Comparison of ENCODE assay signal across 23 cellular contexts in genomic region chr7:33673029-33673700, GRCh38.
DNase-seq lines count a peak whose midpoint lies in the region; ATAC-seq and TF ChIP-seq lines count a peak whose summit lies in the region.
"Had no signal": no experiment of that assay in that cellular context is flagged by ENCODE, and none has a peak within 500 bp of the region (broad histone marks: within the 10 kb centered on the region; RNA-seq: fewer than 3 reads in every experiment).

No MANE protein-coding gene starts in this region.

- H3K4me3 ChIP-seq in Loucy (ENCODE audit: low read length, poor library complexity, severe bottlenecking) (no peak overlapping the region), osteoblast (ENCODE audit: insufficient read depth, low read length) (no peak overlapping the region), gastrocnemius medialis (no peak overlapping the region)
- H3K4me3 ChIP-seq: breast epithelium, SJCRH30, testis had no signal

- H3K27me3 ChIP-seq in Loucy (ENCODE audit: insufficient read depth, low read length, poor library complexity, severe bottlenecking): no peaks in the 10 kb centered on the region
- no peaks in the 10 kb centered on the region for H3K27me3 ChIP-seq in osteoblast (ENCODE audit: insufficient read depth, low read length)
- no peaks in the 10 kb centered on the region for H3K27me3 ChIP-seq in gastrocnemius medialis
- H3K27me3 ChIP-seq: breast epithelium, SJCRH30, testis had no signal

- H3K9me3 ChIP-seq in Loucy (ENCODE audit: insufficient read depth, low read depth, low read length): no peaks in the 10 kb centered on the region
- H3K9me3 ChIP-seq in osteoblast (ENCODE audit: low read depth, low read length): no peaks in the 10 kb centered on the region
- no peaks in the 10 kb centered on the region for H3K9me3 ChIP-seq in gastrocnemius medialis
- H3K9me3 ChIP-seq: breast epithelium, SJCRH30, testis had no signal

- H3K27ac ChIP-seq in C4-2B (no peak overlapping the region), osteoblast (ENCODE audit: low read depth, low read length) (no peak overlapping the region), gastrocnemius medialis (no peak overlapping the region)
- H3K27ac ChIP-seq: breast epithelium, epithelial cell of prostate, parathyroid adenoma, SJCRH30, testis, WERI-Rb-1 had no signal

- TF ChIP-seq CTCF in C4-2B (conservative IDR thresholded peaks at IDR 0.05): peak; percentile 38
- peak; percentile 49 for TF ChIP-seq CTCF in Loucy (conservative IDR thresholded peaks at IDR 0.05; ENCODE audit: low read length)
- peak; percentile 25 for TF ChIP-seq CTCF in endothelial cell (IDR thresholded peaks at IDR 0.05; ENCODE audit: unreplicated experiment)
- peak; percentile 12 for TF ChIP-seq CTCF in osteoblast (IDR thresholded peaks at IDR 0.05; ENCODE audit: extremely low read depth, low read depth, low read length)
- no peak for TF ChIP-seq CTCF in gastrocnemius medialis (IDR thresholded peaks at IDR 0.05 in 4 of 5, conservative IDR thresholded peaks at IDR 0.05 in 1 of 5)

- no peaks in the 10 kb centered on the region for H3K9me2 ChIP-seq in Loucy (replicated peaks; ENCODE audit: low read depth, low read length)

- peaks cover 4% of the 10 kb centered on the region for H3K36me3 Mint-ChIP-seq in endothelial cell (ENCODE audit: low read depth, unreplicated experiment)
- H3K36me3 Mint-ChIP-seq: natural killer cell had no signal

- H3K27ac Mint-ChIP-seq in endothelial cell (ENCODE audit: unreplicated experiment): no peak overlapping the region
- H3K27ac Mint-ChIP-seq: natural killer cell had no signal

- intact Hi-C loops in gastrocnemius medialis (cut with DNase I; ENCODE audit: low total_unique reads): no loop called here
- intact Hi-C loops in posterior cingulate gyrus (cut with DNase I): no loop called here

- H3K27me3 Mint-ChIP-seq in endothelial cell (ENCODE audit: unreplicated experiment): peaks cover 3% of the 10 kb centered on the region
- H3K27me3 Mint-ChIP-seq: stimulated activated naive B cell treated with anti-CD40 and anti-IgM and Interleukin-4, amounts not matched to agents 10 μg/mL and 1 μg/mL and 100 μg/mL, for 72 hours had no signal

- no peaks in the 10 kb centered on the region for H3K9me3 Mint-ChIP-seq in endothelial cell (ENCODE audit: unreplicated experiment)
- H3K9me3 Mint-ChIP-seq: natural killer cell; stimulated activated naive B cell treated with anti-CD40 and anti-IgM and Interleukin-4, amounts not matched to agents 10 μg/mL and 1 μg/mL and 100 μg/mL, for 72 hours had no signal

- no peak for ATAC-seq in gastrocnemius medialis
- ATAC-seq: left colon; natural killer cell; stimulated activated naive B cell treated with anti-CD40 and anti-IgM and Interleukin-4, amounts not matched to agents 10 μg/mL and 1 μg/mL and 100 μg/mL, for 72 hours had no signal

- H4K20me1 ChIP-seq in Loucy (ENCODE audit: insufficient read depth, low read length, poor library complexity, severe bottlenecking) (no peaks in the 10 kb centered on the region), osteoblast (ENCODE audit: insufficient read depth, low read length) (no peaks in the 10 kb centered on the region)

- H2AFZ ChIP-seq in Loucy (ENCODE audit: low read length) (no peak overlapping the region), osteoblast (ENCODE audit: low read length) (no peak overlapping the region)
- H2AFZ ChIP-seq: parathyroid adenoma had no signal

- H3K4me1 ChIP-seq in Loucy (ENCODE audit: insufficient read depth, low read length, poor library complexity, severe bottlenecking): peaks cover 30% of the 10 kb centered on the region
- peaks cover 16% of the 10 kb centered on the region for H3K4me1 ChIP-seq in osteoblast (ENCODE audit: insufficient read depth, low read length)
- H3K4me1 ChIP-seq in gastrocnemius medialis: no peaks in the 10 kb centered on the region
- H3K4me1 ChIP-seq: breast epithelium, parathyroid adenoma, testis had no signal

- no peaks in the 10 kb centered on the region for H3K79me2 ChIP-seq in Loucy (ENCODE audit: insufficient read depth, low read length)
- H3K79me2 ChIP-seq in osteoblast (ENCODE audit: insufficient read depth, low read length): no peaks in the 10 kb centered on the region
- H3K79me2 ChIP-seq: parathyroid adenoma had no signal

- H3K36me3 ChIP-seq in Loucy (ENCODE audit: insufficient read depth, low read length): no peaks in the 10 kb centered on the region
- H3K36me3 ChIP-seq in osteoblast (ENCODE audit: insufficient read depth, low read length): no peaks in the 10 kb centered on the region
- H3K36me3 ChIP-seq in gastrocnemius medialis: no peaks in the 10 kb centered on the region
- H3K36me3 ChIP-seq: breast epithelium, SJCRH30, WERI-Rb-1 had no signal

- H3K4me2 ChIP-seq in Loucy (ENCODE audit: low read depth, low read length, poor library complexity, severe bottlenecking): no peak overlapping the region
- H3K4me2 ChIP-seq in osteoblast (ENCODE audit: insufficient read depth, low read length): no peak overlapping the region

- TF ChIP-seq POLR2A in gastrocnemius medialis (IDR thresholded peaks at IDR 0.05): no peak

- no peak for DNase-seq in endothelial cell (ENCODE audit: low spot score)
- no peak for DNase-seq in osteoblast (ENCODE audit: insufficient read length, low spot score, missing footprints)
- no peak for DNase-seq in gastrocnemius medialis
- no peak for DNase-seq in posterior cingulate gyrus
- no peak for DNase-seq in COLO668 (lab: John Stamatoyannopoulos, UW; ENCODE audit: unreplicated experiment)
- DNase-seq: activated CD4-positive, alpha-beta T cell treated with anti-CD3 and anti-CD28 coated beads, Interleukin-2, amount 50 U/mL, for 48 hours; activated effector memory CD4-positive, alpha-beta T cell treated with anti-CD3 and anti-CD28 coated beads, Interleukin-2, amount 50 U/mL, for 16 hours; COR-L47; left colon; mesenchymal stem cell; natural killer cell; NCI-H187; NCI-H748 treated with DMSO at 0.1 percent for 48 hours; SJCRH30; stimulated activated CD4-positive, alpha-beta T cell treated with anti-CD3 and anti-CD28 coated beads, Interleukin-1b, Interleukin-23, amount 100 ng/mL, for 48 hours; stimulated activated naive B cell treated with anti-CD40 and anti-IgM and Interleukin-4, amounts not matched to agents 10 μg/mL and 1 μg/mL and 100 μg/mL, for 72 hours; testis; WERI-Rb-1 had no signal

- no peak overlapping the region for H3K9ac ChIP-seq in Loucy (ENCODE audit: low read depth, low read length, poor library complexity, severe bottlenecking)
- H3K9ac ChIP-seq: parathyroid adenoma had no signal

- no peaks in the 10 kb centered on the region for H3F3A ChIP-seq in Loucy (ENCODE audit: low read depth)

- no peak overlapping the region for H3K4me3 Mint-ChIP-seq in endothelial cell (ENCODE audit: unreplicated experiment)
- H3K4me3 Mint-ChIP-seq: natural killer cell; stimulated activated naive B cell treated with anti-CD40 and anti-IgM and Interleukin-4, amounts not matched to agents 10 μg/mL and 1 μg/mL and 100 μg/mL, for 72 hours had no signal

- H3K4me1 Mint-ChIP-seq in endothelial cell (ENCODE audit: unreplicated experiment): peaks cover 47% of the 10 kb centered on the region

- in situ Hi-C loops in gastrocnemius medialis (cut with MboI; ENCODE audit: low sequenced_read_pairs in 4 of 4): no loop called here

Comparison
In these comparisons a context has a peak if more than half of its experiments do, and no peak if none do; other contexts are left out.
1. CTCF ChIP-seq: peak in C4-2B (single experiment), Loucy (single experiment), endothelial cell (single experiment) and osteoblast (single experiment); none in gastrocnemius medialis (0 of 5).